ENCODE assay signal across 15 cellular contexts in the genomic region with DNA sequence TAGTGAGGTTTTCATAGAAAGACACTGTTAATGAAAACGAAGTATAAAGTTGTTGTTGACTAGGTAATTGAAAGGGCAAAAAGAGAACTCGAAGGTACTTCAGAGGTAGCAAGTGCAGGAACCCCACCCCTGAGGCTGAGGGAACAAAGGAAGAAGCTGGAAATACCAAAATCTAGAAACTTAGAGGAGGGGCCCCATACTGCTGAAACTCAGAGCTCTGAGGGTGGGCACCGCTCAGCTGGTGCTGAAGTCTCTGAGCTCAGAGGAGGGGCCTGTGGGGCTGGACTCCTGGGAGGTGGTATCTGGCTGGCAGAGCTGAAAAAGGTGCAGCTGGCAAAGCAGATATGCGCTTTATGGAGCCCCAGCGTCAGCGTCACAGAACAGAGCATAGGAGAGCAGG.
DNase-seq lines count a peak whose midpoint lies in the region; ATAC-seq, FAIRE-seq and TF ChIP-seq lines count a peak whose summit lies in the region.
"Had no signal": no experiment of that assay in that cellular context is flagged by ENCODE, and none has a peak within 500 bp of the region (broad histone marks: within the 10 kb centered on the region; RNA-seq: fewer than 3 reads in every experiment).

No MANE protein-coding gene starts in this region.

- ATAC-seq in GM18858 (IDR thresholded peaks at IDR 0.05; ENCODE audit: unreplicated experiment) (peak; percentile 34), GM21390 (IDR thresholded peaks at IDR 0.05; ENCODE audit: unreplicated experiment) (peak; percentile 27), natural killer cell (no peak), GM21447 (IDR thresholded peaks at IDR 0.05; ENCODE audit: unreplicated experiment) (no peak)

- no peaks in the 10 kb centered on the region for H3K9me3 Mint-ChIP-seq in natural killer cell
- H3K9me3 Mint-ChIP-seq: activated T-cell treated with anti-CD3 and anti-CD28 coated beads, Interleukin-2, amount 50 U/mL, for 4 hours had no signal

- no peak overlapping the region for H2AFZ ChIP-seq in Loucy (ENCODE audit: low read length)

- H3K4me3 Mint-ChIP-seq in natural killer cell: no peak overlapping the region
- H3K4me3 Mint-ChIP-seq: activated T-cell treated with anti-CD3 and anti-CD28 coated beads, Interleukin-2, amount 50 U/mL, for 4 hours had no signal

- intact Hi-C loops in natural killer cell (cut with micrococcal nuclease): no loop called here

- no peaks in the 10 kb centered on the region for H4K20me1 ChIP-seq in Loucy (ENCODE audit: insufficient read depth, low read length, poor library complexity, severe bottlenecking)

- DNase-seq in natural killer cell (no peak), NCI-H2227 (lab: John Stamatoyannopoulos, UW; ENCODE audit: unreplicated experiment) (no peak), DMS153 treated with DMSO at 0.1 percent for 48 hours (lab: John Stamatoyannopoulos, UW; ENCODE audit: unreplicated experiment) (no peak), urothelium cell line (ENCODE audit: low spot score) (no peak)
- DNase-seq: activated CD4-positive, CD25-positive, alpha-beta regulatory T cell treated with anti-CD3 and anti-CD28 coated beads, Interleukin-2, amount 50 U/mL, for 72 hours; activated T-cell treated with anti-CD3 and anti-CD28 coated beads, Interleukin-2, amount 50 U/mL, for 4 hours; COR-L47; dorsolateral prefrontal cortex; NCI-H1694; NCI-H748 treated with DMSO at 0.1 percent for 48 hours had no signal

- peak overlapping the region; percentile 68 to 87 for H3K27ac Mint-ChIP-seq in natural killer cell

- no peaks in the 10 kb centered on the region for H3K36me3 Mint-ChIP-seq in natural killer cell

- no peaks in the 10 kb centered on the region for H3K79me2 ChIP-seq in Loucy (ENCODE audit: insufficient read depth, low read length)

- no peaks in the 10 kb centered on the region for H3K9me2 ChIP-seq in Loucy (replicated peaks; ENCODE audit: low read depth, low read length)

- peak overlapping the region; percentile 77 for H3K9ac ChIP-seq in Loucy (ENCODE audit: low read depth, low read length, poor library complexity, severe bottlenecking)

- peak overlapping the region; percentile 56 for H3K4me3 ChIP-seq in Loucy (ENCODE audit: low read length, poor library complexity, severe bottlenecking)
- H3K4me3 ChIP-seq: dorsolateral prefrontal cortex, lung had no signal

- no peaks in the 10 kb centered on the region for H3K9me3 ChIP-seq in Loucy (ENCODE audit: insufficient read depth, low read depth, low read length)

- no peaks in the 10 kb centered on the region for H3K36me3 ChIP-seq in Loucy (ENCODE audit: insufficient read depth, low read length)

- no peak for TF ChIP-seq CTCF in Loucy (conservative IDR thresholded peaks at IDR 0.05; ENCODE audit: low read length)
- no peak for TF ChIP-seq CTCF in natural killer cell (IDR thresholded peaks at IDR 0.05)

- no peaks in the 10 kb centered on the region for H3K27me3 ChIP-seq in Loucy (ENCODE audit: insufficient read depth, low read length, poor library complexity, severe bottlenecking)

- H3F3A ChIP-seq in Loucy (ENCODE audit: low read depth): peaks cover 2% of the 10 kb centered on the region; the same call in 1 of the 2 replicates

- peaks cover 20 to 24% of the 10 kb centered on the region in 2 donors for H3K4me1 Mint-ChIP-seq in natural killer cell

- H3K4me1 ChIP-seq in Loucy (ENCODE audit: insufficient read depth, low read length, poor library complexity, severe bottlenecking): peaks cover 60% of the 10 kb centered on the region

- FAIRE-seq in urothelium cell line (lab: Jason Lieb, UNC): no peak

- H3K27me3 Mint-ChIP-seq in natural killer cell (ENCODE audit: low read depth in 2 of 2): peaks cover 0 to 6% of the 10 kb centered on the region in 2 donors

- peak overlapping the region; percentile 79 for H3K4me2 ChIP-seq in Loucy (ENCODE audit: low read depth, low read length, poor library complexity, severe bottlenecking)

Comparison
In these comparisons a context has a peak if more than half of its experiments do, and no peak if none do; other contexts are left out.
1. ATAC-seq: peak in GM18858 (single experiment) and GM21390 (single experiment); none in natural killer cell (0 of 3) and GM21447 (single experiment).